In the genomic region with DNA sequence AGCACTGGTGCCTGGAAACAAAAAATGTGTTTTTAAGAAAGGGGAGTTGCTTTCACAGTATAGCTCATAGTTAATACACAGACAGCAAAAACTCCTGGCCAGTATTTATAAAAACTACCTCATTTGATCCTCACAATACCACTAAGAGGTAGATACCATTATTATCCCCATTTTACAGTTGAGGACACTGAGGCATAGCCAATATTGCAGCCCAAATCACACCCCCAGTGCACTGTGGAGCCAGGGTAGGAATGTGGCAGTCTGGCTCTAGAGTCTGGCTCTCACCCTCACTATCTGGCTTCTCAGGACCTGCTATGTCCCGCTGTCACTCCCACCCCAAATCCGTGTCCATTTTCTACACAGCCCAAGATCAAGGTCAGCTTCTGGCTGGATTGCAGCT, we compare ENCODE assay signal across 2 cellular contexts.
TF ChIP-seq lines count a peak whose summit lies in the region.

No MANE protein-coding gene starts in this region.

TF ChIP-seq in SK-N-SH, 30 proteins besides CTCF, POLR2A, EP300 and RAD21 (continued from another document):
- TF ChIP-seq, protein P1, sequence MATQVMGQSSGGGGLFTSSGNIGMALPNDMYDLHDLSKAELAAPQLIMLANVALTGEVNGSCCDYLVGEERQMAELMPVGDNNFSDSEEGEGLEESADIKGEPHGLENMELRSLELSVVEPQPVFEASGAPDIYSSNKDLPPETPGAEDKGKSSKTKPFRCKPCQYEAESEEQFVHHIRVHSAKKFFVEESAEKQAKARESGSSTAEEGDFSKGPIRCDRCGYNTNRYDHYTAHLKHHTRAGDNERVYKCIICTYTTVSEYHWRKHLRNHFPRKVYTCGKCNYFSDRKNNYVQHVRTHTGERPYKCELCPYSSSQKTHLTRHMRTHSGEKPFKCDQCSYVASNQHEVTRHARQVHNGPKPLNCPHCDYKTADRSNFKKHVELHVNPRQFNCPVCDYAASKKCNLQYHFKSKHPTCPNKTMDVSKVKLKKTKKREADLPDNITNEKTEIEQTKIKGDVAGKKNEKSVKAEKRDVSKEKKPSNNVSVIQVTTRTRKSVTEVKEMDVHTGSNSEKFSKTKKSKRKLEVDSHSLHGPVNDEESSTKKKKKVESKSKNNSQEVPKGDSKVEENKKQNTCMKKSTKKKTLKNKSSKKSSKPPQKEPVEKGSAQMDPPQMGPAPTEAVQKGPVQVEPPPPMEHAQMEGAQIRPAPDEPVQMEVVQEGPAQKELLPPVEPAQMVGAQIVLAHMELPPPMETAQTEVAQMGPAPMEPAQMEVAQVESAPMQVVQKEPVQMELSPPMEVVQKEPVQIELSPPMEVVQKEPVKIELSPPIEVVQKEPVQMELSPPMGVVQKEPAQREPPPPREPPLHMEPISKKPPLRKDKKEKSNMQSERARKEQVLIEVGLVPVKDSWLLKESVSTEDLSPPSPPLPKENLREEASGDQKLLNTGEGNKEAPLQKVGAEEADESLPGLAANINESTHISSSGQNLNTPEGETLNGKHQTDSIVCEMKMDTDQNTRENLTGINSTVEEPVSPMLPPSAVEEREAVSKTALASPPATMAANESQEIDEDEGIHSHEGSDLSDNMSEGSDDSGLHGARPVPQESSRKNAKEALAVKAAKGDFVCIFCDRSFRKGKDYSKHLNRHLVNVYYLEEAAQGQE (IDR thresholded peaks at IDR 0.05; ENCODE audit: low read depth, low read length), result no peak
- TF ChIP-seq NRF1 (IDR thresholded peaks at IDR 0.05; ENCODE audit: low read depth, low read length) (no peak), FOXJ3 (CRISPR knock-in tag; IDR thresholded peaks at IDR 0.05) (no peak)

TF ChIP-seq in SK-N-SH treated with all-trans-retinoic acid at 6 μM for 48 hours, 23 proteins besides CTCF, POLR2A, EP300 and RAD21 (continued from another document):
- TF ChIP-seq, protein P2, sequence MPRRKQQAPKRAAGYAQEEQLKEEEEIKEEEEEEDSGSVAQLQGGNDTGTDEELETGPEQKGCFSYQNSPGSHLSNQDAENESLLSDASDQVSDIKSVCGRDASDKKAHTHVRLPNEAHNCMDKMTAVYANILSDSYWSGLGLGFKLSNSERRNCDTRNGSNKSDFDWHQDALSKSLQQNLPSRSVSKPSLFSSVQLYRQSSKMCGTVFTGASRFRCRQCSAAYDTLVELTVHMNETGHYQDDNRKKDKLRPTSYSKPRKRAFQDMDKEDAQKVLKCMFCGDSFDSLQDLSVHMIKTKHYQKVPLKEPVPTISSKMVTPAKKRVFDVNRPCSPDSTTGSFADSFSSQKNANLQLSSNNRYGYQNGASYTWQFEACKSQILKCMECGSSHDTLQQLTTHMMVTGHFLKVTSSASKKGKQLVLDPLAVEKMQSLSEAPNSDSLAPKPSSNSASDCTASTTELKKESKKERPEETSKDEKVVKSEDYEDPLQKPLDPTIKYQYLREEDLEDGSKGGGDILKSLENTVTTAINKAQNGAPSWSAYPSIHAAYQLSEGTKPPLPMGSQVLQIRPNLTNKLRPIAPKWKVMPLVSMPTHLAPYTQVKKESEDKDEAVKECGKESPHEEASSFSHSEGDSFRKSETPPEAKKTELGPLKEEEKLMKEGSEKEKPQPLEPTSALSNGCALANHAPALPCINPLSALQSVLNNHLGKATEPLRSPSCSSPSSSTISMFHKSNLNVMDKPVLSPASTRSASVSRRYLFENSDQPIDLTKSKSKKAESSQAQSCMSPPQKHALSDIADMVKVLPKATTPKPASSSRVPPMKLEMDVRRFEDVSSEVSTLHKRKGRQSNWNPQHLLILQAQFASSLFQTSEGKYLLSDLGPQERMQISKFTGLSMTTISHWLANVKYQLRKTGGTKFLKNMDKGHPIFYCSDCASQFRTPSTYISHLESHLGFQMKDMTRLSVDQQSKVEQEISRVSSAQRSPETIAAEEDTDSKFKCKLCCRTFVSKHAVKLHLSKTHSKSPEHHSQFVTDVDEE (CRISPR knock-in tag; IDR thresholded peaks at IDR 0.05), result no peak
- no peak for TF ChIP-seq ESRRG (CRISPR knock-in tag; IDR thresholded peaks at IDR 0.05)
- TF ChIP-seq CSDC2 (CRISPR knock-in tag; IDR thresholded peaks at IDR 0.05), result no peak
- no peak for TF ChIP-seq ZC3H10 (CRISPR knock-in tag; IDR thresholded peaks at IDR 0.05)
- no peak for TF ChIP-seq ZNF70 (CRISPR knock-in tag; IDR thresholded peaks at IDR 0.05)
- TF ChIP-seq ARNTL (CRISPR knock-in tag; IDR thresholded peaks at IDR 0.05; ENCODE audit: borderline replicate concordance, low read depth), result no peak
- TF ChIP-seq GLIS3 (CRISPR knock-in tag; IDR thresholded peaks at IDR 0.05), result no peak
- TF ChIP-seq BACH2 (CRISPR knock-in tag; IDR thresholded peaks at IDR 0.05; ENCODE audit: borderline replicate concordance), result no peak
- no peak for TF ChIP-seq TCF4 (CRISPR knock-in tag; IDR thresholded peaks at IDR 0.05; ENCODE audit: borderline replicate concordance)
TF ChIP-seq in SK-N-SH treated with all-trans-retinoic acid at 6 μM for 48 hours: peak in this region for 0.
